ENCODE assay signal across 20 cellular contexts in the genomic region with DNA sequence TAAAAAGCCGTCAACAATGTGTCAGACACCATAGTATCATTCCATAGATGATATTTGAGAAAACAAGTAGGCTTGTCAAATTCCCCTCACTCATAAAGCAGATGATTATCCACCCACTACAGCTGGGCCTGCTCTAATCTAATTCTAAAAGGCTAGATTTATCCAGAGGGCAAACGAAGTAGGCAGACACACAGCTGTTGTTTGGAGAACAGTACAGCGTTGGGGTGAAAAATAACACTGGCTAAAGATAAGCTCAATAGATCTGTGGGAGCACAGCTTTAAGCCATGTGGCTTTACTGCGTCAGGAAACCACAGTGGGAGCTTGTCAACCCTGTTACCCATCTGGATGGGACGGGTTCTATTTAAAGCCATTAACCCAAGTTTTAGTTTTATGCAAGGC. TPM values are rescaled to one million over a fixed set of nuclear protein-coding genes. Genes with fewer than 3 reads are reported as not detected.
A peak's percentile ranks its signal among the peaks of the same experiment; 100 is the strongest.
DNase-seq lines count a peak whose midpoint lies in the region; ATAC-seq, FAIRE-seq and TF ChIP-seq lines count a peak whose summit lies in the region.
"Had no signal": no experiment of that assay in that cellular context is flagged by ENCODE, and none has a peak within 500 bp of the region (broad histone marks: within the 10 kb centered on the region; RNA-seq: fewer than 3 reads in every experiment).

No MANE protein-coding gene starts in this region.

- peaks cover 10% of the 10 kb centered on the region for H3K27me3 Mint-ChIP-seq in activated CD4-positive, alpha-beta T cell treated with anti-CD3 and anti-CD28 coated beads, Interleukin-2, amount 10 ng/mL, durations not matched to agents 24 days and 14 days
- H3K27me3 Mint-ChIP-seq: B cell had no signal

- FAIRE-seq in pancreas (lab: Jason Lieb, UNC), result no peak

- H3K27ac ChIP-seq in pancreas (no peak overlapping the region), ascending aorta (no peak overlapping the region)
- H3K27ac ChIP-seq: esophagus squamous epithelium, PC-9, suprapubic skin had no signal

- no peak overlapping the region for H3K4me3 Mint-ChIP-seq in activated CD4-positive, alpha-beta T cell treated with anti-CD3 and anti-CD28 coated beads, Interleukin-2, amount 10 ng/mL, durations not matched to agents 24 days and 14 days
- H3K4me3 Mint-ChIP-seq: B cell had no signal

- 52 to 54% methylated on average over 5 of the region's 5 CpGs for WGBS in pancreas, 2 donors

- H3K4me1 Mint-ChIP-seq in activated CD4-positive, alpha-beta T cell treated with anti-CD3 and anti-CD28 coated beads, Interleukin-2, amount 10 ng/mL, durations not matched to agents 24 days and 14 days, result no peaks in the 10 kb centered on the region

- H3K27me3 ChIP-seq in pancreas (no peaks in the 10 kb centered on the region), ascending aorta (no peaks in the 10 kb centered on the region)
- H3K27me3 ChIP-seq: breast epithelium, esophagus squamous epithelium, suprapubic skin had no signal

- H3K27ac Mint-ChIP-seq in activated CD4-positive, alpha-beta T cell treated with anti-CD3 and anti-CD28 coated beads, Interleukin-2, amount 10 ng/mL, durations not matched to agents 24 days and 14 days, result no peak overlapping the region
- H3K27ac Mint-ChIP-seq: B cell had no signal

- peak in 3 of 4 donors; percentile 19 to 50 (median 45) for ATAC-seq in pancreas
- no peak for ATAC-seq in stimulated activated naive CD8-positive, alpha-beta T cell treated with anti-CD3 and anti-CD28 coated beads, Interleukin-15, Interleukin-2, amounts not matched to agents 100 U/mL and 50 U/mL, for 24 hours
- ATAC-seq: left colon had no signal

- H3K4me1 ChIP-seq in pancreas, result peaks cover 0 to 12% (median 4%) of the 10 kb centered on the region in 3 donors
- no peaks in the 10 kb centered on the region for H3K4me1 ChIP-seq in ascending aorta
- H3K4me1 ChIP-seq: breast epithelium, esophagus squamous epithelium, suprapubic skin had no signal

- no peaks in the 10 kb centered on the region for H3K36me3 Mint-ChIP-seq in activated CD4-positive, alpha-beta T cell treated with anti-CD3 and anti-CD28 coated beads, Interleukin-2, amount 10 ng/mL, durations not matched to agents 24 days and 14 days (ENCODE audit: low read depth)

- no peaks in the 10 kb centered on the region for H3K9me3 ChIP-seq in pancreas
- no peaks in the 10 kb centered on the region for H3K9me3 ChIP-seq in ascending aorta
- H3K9me3 ChIP-seq: breast epithelium, esophagus squamous epithelium, suprapubic skin had no signal

- no peaks in the 10 kb centered on the region for H3K36me3 ChIP-seq in pancreas
- no peaks in the 10 kb centered on the region for H3K36me3 ChIP-seq in ascending aorta
- H3K36me3 ChIP-seq: breast epithelium, esophagus squamous epithelium, suprapubic skin had no signal

- intact Hi-C loops in pancreas (cut with DNase I) (no loop called here), ascending aorta (cut with DNase I) (no loop called here)
- intact Hi-C loops in activated CD4-positive, alpha-beta T cell treated with anti-CD3 and anti-CD28 coated beads, Interleukin-2, amount 10 ng/mL, durations not matched to agents 24 days and 14 days (cut with micrococcal nuclease), result no loop called here

- no peak for TF ChIP-seq CTCF in pancreas (IDR thresholded peaks at IDR 0.05)
- no peak for TF ChIP-seq CTCF in ascending aorta (IDR thresholded peaks at IDR 0.05)

- DNase-seq in GDM1 (lab: John Stamatoyannopoulos, UW) (peak; percentile 75), NCI-H2171 treated with DMSO at 0.1 percent for 48 hours (lab: John Stamatoyannopoulos, UW) (peak; percentile 68), brain pericyte (ENCODE audit: low read depth, low spot score) (peak; percentile 39), pancreas (no peak), globus pallidus (ENCODE audit: low spot score) (no peak), ascending aorta (ENCODE audit: low spot score in 2 of 2) (no peak)
- DNase-seq in stimulated activated naive CD8-positive, alpha-beta T cell treated with anti-CD3 and anti-CD28 coated beads, Interleukin-15, Interleukin-2, amounts not matched to agents 100 U/mL and 50 U/mL, for 24 hours, result no peak
- DNase-seq in activated CD4-positive, alpha-beta T cell treated with anti-CD3 and anti-CD28 coated beads, Interleukin-2, amount 10 ng/mL, durations not matched to agents 24 days and 14 days, result no peak
- DNase-seq: activated CD4-positive, CD25-positive, alpha-beta regulatory T cell treated with anti-CD3 and anti-CD28 coated beads, Interleukin-2, amount 50 U/mL, for 72 hours; DMS53; esophagus squamous epithelium; GOT3; Karpas-422; left colon; NCI-H1417 treated with DMSO at 0.1 percent for 48 hours; PC-9; T-helper 1 cell had no signal

- H3K4me3 ChIP-seq in pancreas (no peak overlapping the region), ascending aorta (no peak overlapping the region)
- H3K4me3 ChIP-seq: breast epithelium, esophagus squamous epithelium, PC-9, suprapubic skin had no signal

- H3K9me3 Mint-ChIP-seq in activated CD4-positive, alpha-beta T cell treated with anti-CD3 and anti-CD28 coated beads, Interleukin-2, amount 10 ng/mL, durations not matched to agents 24 days and 14 days, result peaks cover 3% of the 10 kb centered on the region

RNA-seq across cellular contexts. Expression of gene COBLL1, which starts 48.9 kb away (rescaled TPM):
- total RNA-seq in pancreas, result 10 to 100 TPM; 45.2 to 74.5 (median 63.0) TPM
- 10 to 100 TPM; 18.0 to 18.6 TPM for polyA plus RNA-seq in pancreas
- not detected in 2 replicates for total RNA-seq in activated CD4-positive, alpha-beta T cell treated with anti-CD3 and anti-CD28 coated beads, Interleukin-2, amount 10 ng/mL, durations not matched to agents 24 days and 14 days
- 13.3 TPM for total RNA-seq in ascending aorta

Comparison
In these comparisons a context has a peak if more than half of its experiments do, and no peak if none do; other contexts are left out.
1. DNase-seq: peak in GDM1 (single experiment), NCI-H2171 treated with DMSO at 0.1 percent for 48 hours (single experiment) and brain pericyte (single experiment); none in pancreas (0 of 6), stimulated activated naive CD8-positive, alpha-beta T cell treated with anti-CD3 and anti-CD28 coated beads, Interleukin-15, Interleukin-2, amounts not matched to agents 100 U/mL and 50 U/mL, for 24 hours (single experiment), activated CD4-positive, alpha-beta T cell treated with anti-CD3 and anti-CD28 coated beads, Interleukin-2, amount 10 ng/mL, durations not matched to agents 24 days and 14 days (single experiment), globus pallidus (single experiment) and ascending aorta (0 of 2).
2. RNA of gene COBLL1, which starts 48.9 kb away (total RNA-seq): 45.2 to 74.5 TPM in pancreas and 13.3 TPM in ascending aorta (single experiment); not detected in activated CD4-positive, alpha-beta T cell treated with anti-CD3 and anti-CD28 coated beads, Interleukin-2, amount 10 ng/mL, durations not matched to agents 24 days and 14 days; every median in the first group is over 10 times any median in the second.